Comparison of ENCODE assay signal across 1 cellular context in genomic region chr17:27907976-27908558, GRCh38.
TF ChIP-seq lines count a peak whose summit lies in the region.

No MANE protein-coding gene starts in this region.

TF ChIP-seq in GM23338, 12 proteins besides CTCF, POLR2A, EP300 and RAD21 (continued from another document):
- no peak for TF ChIP-seq REST (IDR thresholded peaks at IDR 0.05; ENCODE audit: unreplicated experiment)
- no peak for TF ChIP-seq NANOG (IDR thresholded peaks at IDR 0.05; ENCODE audit: borderline replicate concordance)
- TF ChIP-seq EZH2phosphoT487 (IDR thresholded peaks at IDR 0.05; ENCODE audit: unreplicated experiment), result no peak
- no peak for TF ChIP-seq POLR2AphosphoS5 (IDR thresholded peaks at IDR 0.05; ENCODE audit: low read depth)
- TF ChIP-seq ZNF114 (CRISPR knock-in tag; IDR thresholded peaks at IDR 0.05), result no peak
- TF ChIP-seq STAT1 (IDR thresholded peaks at IDR 0.05; ENCODE audit: unreplicated experiment), result no peak
- no peak for TF ChIP-seq ETS1 (IDR thresholded peaks at IDR 0.05)
TF ChIP-seq in GM23338: peak in this region for 0.
